In genomic region chr12:67910360-67911292, GRCh38 we compare ENCODE assay signal across 8 cellular contexts.
DNase-seq lines count a peak whose midpoint lies in the region; ATAC-seq and TF ChIP-seq lines count a peak whose summit lies in the region.

No MANE protein-coding gene starts in this region.

- H3K4me3 Mint-ChIP-seq in chondrocyte (ENCODE audit: unreplicated experiment) = no peak overlapping the region
- H3K4me3 Mint-ChIP-seq in naive thymus-derived CD8-positive, alpha-beta T cell = no peak overlapping the region

- ATAC-seq in HG03469 (IDR thresholded peaks at IDR 0.05; ENCODE audit: unreplicated experiment) = no peak
- no peak for ATAC-seq in naive thymus-derived CD8-positive, alpha-beta T cell

- TF ChIP-seq CTCF in AG09309 (IDR thresholded peaks at IDR 0.05; ENCODE audit: control insufficient read depth, insufficient read depth, low read depth, low read length, missing control alignments) = no peak
- no peak for TF ChIP-seq CTCF in chondrocyte (IDR thresholded peaks at IDR 0.05)

- no peaks in the 10 kb centered on the region for H3K36me3 Mint-ChIP-seq in chondrocyte (ENCODE audit: low read depth)
- peaks cover 0 to 3% (median 0%) of the 10 kb centered on the region in 3 donors for H3K36me3 Mint-ChIP-seq in naive thymus-derived CD8-positive, alpha-beta T cell

- H3K27me3 Mint-ChIP-seq in chondrocyte (ENCODE audit: low read depth) = no peaks in the 10 kb centered on the region
- peaks cover 0 to 5% (median 0%) of the 10 kb centered on the region in 5 donors for H3K27me3 Mint-ChIP-seq in naive thymus-derived CD8-positive, alpha-beta T cell

- DNase-seq in AG09309 (ENCODE audit: low read depth) (peak; percentile 97), LHCN-M2 (ENCODE audit: low read depth) (peak; percentile 99), chondrocyte (ENCODE audit: low spot score) (no peak), kidney tubule cell (ENCODE audit: low spot score) (peak; percentile 98), NK-92 (lab: John Stamatoyannopoulos, UW; ENCODE audit: unreplicated experiment) (no peak)
- no peak for DNase-seq in stimulated activated CD4-positive, alpha-beta T cell treated with anti-CD3 and anti-CD28 coated beads, Interleukin-12 subunit alpha, Interleukin-12 subunit beta, amount 100 ng/mL, for 4 hours
- no peak for DNase-seq in naive thymus-derived CD8-positive, alpha-beta T cell

- H3K9me3 Mint-ChIP-seq in chondrocyte (ENCODE audit: low read depth) = no peaks in the 10 kb centered on the region
- peaks cover 0 to 27% (median 2%) of the 10 kb centered on the region in 9 donors for H3K9me3 Mint-ChIP-seq in naive thymus-derived CD8-positive, alpha-beta T cell

- peaks cover 36% of the 10 kb centered on the region for H3K4me1 Mint-ChIP-seq in chondrocyte (ENCODE audit: low read depth)
- H3K4me1 Mint-ChIP-seq in naive thymus-derived CD8-positive, alpha-beta T cell = peaks cover 0 to 2% (median 0%) of the 10 kb centered on the region in 4 donors

- peak overlapping the region; percentile 87 for H3K27ac Mint-ChIP-seq in chondrocyte (ENCODE audit: unreplicated experiment)
- no peak overlapping the region for H3K27ac Mint-ChIP-seq in naive thymus-derived CD8-positive, alpha-beta T cell

- POLR2A ChIA-PET in naive thymus-derived CD8-positive, alpha-beta T cell (lab: Charles Lee) = no interaction called here

- H3K4me3 ChIP-seq in AG09309 (ENCODE audit: control insufficient read depth, low read depth, low read length) = no peak overlapping the region

Comparison
In these comparisons a context has a peak if more than half of its experiments do, and no peak if none do; other contexts are left out.
1. DNase-seq: peak in AG09309 (single experiment), LHCN-M2 (single experiment) and kidney tubule cell (single experiment); none in chondrocyte (single experiment), NK-92 (single experiment), stimulated activated CD4-positive, alpha-beta T cell treated with anti-CD3 and anti-CD28 coated beads, Interleukin-12 subunit alpha, Interleukin-12 subunit beta, amount 100 ng/mL, for 4 hours (single experiment) and naive thymus-derived CD8-positive, alpha-beta T cell (0 of 10).